ENCODE assay signal across 8 cellular contexts in genomic region chr3:122564155-122564912, GRCh38. TPM values are rescaled to one million over a fixed set of nuclear protein-coding genes. Genes with fewer than 3 reads are reported as not detected.
DNase-seq lines count a peak whose midpoint lies in the region; ATAC-seq and TF ChIP-seq lines count a peak whose summit lies in the region.

Gene DTX3L (plus strand): TSS chr3:122564338. CDS start chr3:122564427, 89 bp downstream.
Gene PARP9 (minus strand): TSS chr3:122564300. CDS start chr3:122559620, 4,680 bp downstream.

- no peak for TF ChIP-seq EP300 in neural cell (conservative IDR thresholded peaks at IDR 0.05; ENCODE audit: poor library complexity, severe bottlenecking)

- no peak for TF ChIP-seq CTCF in KMS-11 (conservative IDR thresholded peaks at IDR 0.05; ENCODE audit: low read depth, low read length)
- TF ChIP-seq CTCF in neural cell (IDR thresholded peaks at IDR 0.05; ENCODE audit: poor library complexity, severe bottlenecking) = no peak

- H3K4me3 ChIP-seq in KMS-11 (IDR thresholded peaks at IDR 0.05; ENCODE audit: insufficient read depth, low read depth, low read length) (peak within 1 kb of the TSS; percentile 98), neural cell (ENCODE audit: low read length) (peak within 1 kb of the TSS; percentile 50)

- peak within 1 kb of the TSS; percentile 89 to 92 for H3K4me3 Mint-ChIP-seq in stimulated activated naive CD8-positive, alpha-beta T cell treated with anti-CD3 and anti-CD28 coated beads, Interleukin-15, amount 100 ng/mL, for 72 hours

- H3K27ac ChIP-seq in KMS-11 (peak within 1 kb of the TSS; percentile 29; the same call in 1 of the 2 replicates), neural cell (ENCODE audit: low read length) (no peak within 1 kb of the TSS)

- no peaks in the 10 kb centered on the region for H4K20me1 ChIP-seq in KMS-11 (ENCODE audit: insufficient read depth)
- H4K20me1 ChIP-seq in neural cell (ENCODE audit: insufficient read depth) = no peaks in the 10 kb centered on the region

- no peaks in the 10 kb centered on the region for H3K36me3 ChIP-seq in KMS-11 (ENCODE audit: insufficient read depth)
- no peaks in the 10 kb centered on the region for H3K36me3 ChIP-seq in neural cell (ENCODE audit: insufficient read depth, low read length)

- H3K9ac ChIP-seq in KMS-11 (peak within 1 kb of the TSS; percentile 91), neural cell (ENCODE audit: low read length) (no peak within 1 kb of the TSS)

- no peaks in the 10 kb centered on the region for H3F3A ChIP-seq in neural cell (ENCODE audit: insufficient read depth, low read length, poor library complexity, severe bottlenecking)

- DNase-seq in DMS53 (lab: John Stamatoyannopoulos, UW) (peak; percentile 85), SHP77 treated with DMSO at 0.1 percent for 48 hours (lab: John Stamatoyannopoulos, UW) (peak; percentile 28), activated gamma-delta T cell treated with Interleukin-2 at 50 U/mL for 16 hours (peak; percentile 67), fibroblast of the conjunctiva (ENCODE audit: low read depth) (peak; percentile 68)
- DNase-seq in stimulated activated naive CD8-positive, alpha-beta T cell treated with anti-CD3 and anti-CD28 coated beads, Interleukin-15, amount 100 ng/mL, for 72 hours = peak; percentile 73 to 84

- no peak for TF ChIP-seq RAD21 in neural cell (conservative IDR thresholded peaks at IDR 0.05)

- no peaks in the 10 kb centered on the region for H3K27me3 Mint-ChIP-seq in stimulated activated naive CD8-positive, alpha-beta T cell treated with anti-CD3 and anti-CD28 coated beads, Interleukin-15, amount 100 ng/mL, for 72 hours

- no peaks in the 10 kb centered on the region for H3K9me3 ChIP-seq in neural cell (ENCODE audit: low read length)

- H3K9me2 ChIP-seq in neural cell (ENCODE audit: insufficient read depth, low read length) = no peaks in the 10 kb centered on the region

- H3K4me1 ChIP-seq in KMS-11 (ENCODE audit: low read depth, poor library complexity, severe bottlenecking) = peaks cover 11% of the 10 kb centered on the region

- peak within 1 kb of the TSS; percentile 96 for H2AFZ ChIP-seq in KMS-11 (ENCODE audit: low read depth)
- H2AFZ ChIP-seq in neural cell (ENCODE audit: low read depth, low read length) = no peak within 1 kb of the TSS

- no peaks in the 10 kb centered on the region; the same call in 1 of the 2 replicates for H3K79me2 ChIP-seq in KMS-11 (ENCODE audit: insufficient read depth, low read depth)
- no peaks in the 10 kb centered on the region for H3K79me2 ChIP-seq in neural cell (replicated peaks; ENCODE audit: insufficient read depth, low read length)

- H3K27me3 ChIP-seq in KMS-11 (ENCODE audit: insufficient read depth, low read depth) (no peaks in the 10 kb centered on the region), neural cell (ENCODE audit: insufficient read depth, low read depth, low read length) (peaks cover 16% of the 10 kb centered on the region)

- ATAC-seq in GM21723 (IDR thresholded peaks at IDR 0.05; ENCODE audit: unreplicated experiment) = peak; percentile 74
- ATAC-seq in stimulated activated naive CD8-positive, alpha-beta T cell treated with anti-CD3 and anti-CD28 coated beads, Interleukin-15, amount 100 ng/mL, for 72 hours = peak; percentile 91

- H3K4me2 ChIP-seq in KMS-11 (peak within 1 kb of the TSS; percentile 89), neural cell (ENCODE audit: low read length) (no peak within 1 kb of the TSS)

- peak within 1 kb of the TSS; percentile 98 for H3K27ac Mint-ChIP-seq in stimulated activated naive CD8-positive, alpha-beta T cell treated with anti-CD3 and anti-CD28 coated beads, Interleukin-15, amount 100 ng/mL, for 72 hours

- H3K4me1 Mint-ChIP-seq in stimulated activated naive CD8-positive, alpha-beta T cell treated with anti-CD3 and anti-CD28 coated beads, Interleukin-15, amount 100 ng/mL, for 72 hours = peaks cover 84% of the 10 kb centered on the region

- H3K9me3 Mint-ChIP-seq in stimulated activated naive CD8-positive, alpha-beta T cell treated with anti-CD3 and anti-CD28 coated beads, Interleukin-15, amount 100 ng/mL, for 72 hours = no peaks in the 10 kb centered on the region

TF ChIP-seq in neural cell, 6 proteins besides CTCF, POLR2A, EP300 and RAD21:
- TF ChIP-seq TAF1 (IDR thresholded peaks at IDR 0.05; ENCODE audit: low read depth) = no peak
- TF ChIP-seq SMC3 (conservative IDR thresholded peaks at IDR 0.05; ENCODE audit: poor library complexity) = no peak

RNA-seq across cellular contexts. Expression of gene DTX3L, which starts in this region (rescaled TPM):
- not detected in 2 replicates for polyA plus RNA-seq in neural cell
- polyA minus RNA-seq in neural cell = not detected in 2 replicates

RNA-seq across cellular contexts. Expression of gene PARP9, which starts in this region (rescaled TPM):
- polyA plus RNA-seq in neural cell = not detected in 2 replicates
- not detected in 2 replicates for polyA minus RNA-seq in neural cell

Comparison
In these comparisons a context has a peak if more than half of its experiments do, and no peak if none do; other contexts are left out.
1. DNase-seq: peak in every context shown above with its lines; median percentile 85 in DMS53; 78 in stimulated activated naive CD8-positive, alpha-beta T cell treated with anti-CD3 and anti-CD28 coated beads, Interleukin-15, amount 100 ng/mL, for 72 hours; 68 in fibroblast of the conjunctiva; 67 in activated gamma-delta T cell treated with Interleukin-2 at 50 U/mL for 16 hours; 28 in SHP77 treated with DMSO at 0.1 percent for 48 hours.